In the genomic region with DNA sequence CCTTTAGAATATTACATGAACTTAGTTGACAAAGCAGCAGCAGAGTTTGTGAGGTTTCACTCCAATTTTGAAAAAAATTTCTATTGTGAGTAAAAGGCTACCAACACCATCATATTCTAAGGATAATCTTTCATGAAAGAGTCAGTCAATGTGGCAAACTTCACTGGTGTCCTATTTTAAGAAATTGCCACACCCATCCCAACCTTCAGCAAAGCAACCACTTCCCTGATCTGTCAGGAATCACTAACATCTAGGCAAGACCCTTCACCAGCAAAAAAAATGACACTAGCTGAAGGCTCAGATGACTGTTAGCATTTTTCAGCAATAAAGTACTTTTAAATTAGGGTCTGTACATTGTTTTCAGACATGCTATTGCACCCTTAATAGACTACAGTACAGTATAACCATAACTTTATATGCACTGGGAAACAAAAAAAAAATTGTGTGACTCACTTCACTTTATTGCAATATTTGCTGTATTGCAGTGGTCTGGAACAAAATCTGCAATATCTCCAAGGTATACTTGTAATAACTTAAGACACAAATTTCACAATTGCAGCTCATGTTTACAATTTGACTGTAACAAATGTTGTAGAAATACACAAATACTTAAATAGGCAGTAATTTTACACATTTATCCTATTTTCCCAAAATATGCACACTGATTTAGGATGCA, we compare ENCODE assay signal across 1 cellular context.
TF ChIP-seq lines count a peak whose summit lies in the region.

No MANE protein-coding gene starts in this region.

TF ChIP-seq in GM23338, 12 proteins besides CTCF, POLR2A, EP300 and RAD21 (continued from another document):
- TF ChIP-seq, protein P1, sequence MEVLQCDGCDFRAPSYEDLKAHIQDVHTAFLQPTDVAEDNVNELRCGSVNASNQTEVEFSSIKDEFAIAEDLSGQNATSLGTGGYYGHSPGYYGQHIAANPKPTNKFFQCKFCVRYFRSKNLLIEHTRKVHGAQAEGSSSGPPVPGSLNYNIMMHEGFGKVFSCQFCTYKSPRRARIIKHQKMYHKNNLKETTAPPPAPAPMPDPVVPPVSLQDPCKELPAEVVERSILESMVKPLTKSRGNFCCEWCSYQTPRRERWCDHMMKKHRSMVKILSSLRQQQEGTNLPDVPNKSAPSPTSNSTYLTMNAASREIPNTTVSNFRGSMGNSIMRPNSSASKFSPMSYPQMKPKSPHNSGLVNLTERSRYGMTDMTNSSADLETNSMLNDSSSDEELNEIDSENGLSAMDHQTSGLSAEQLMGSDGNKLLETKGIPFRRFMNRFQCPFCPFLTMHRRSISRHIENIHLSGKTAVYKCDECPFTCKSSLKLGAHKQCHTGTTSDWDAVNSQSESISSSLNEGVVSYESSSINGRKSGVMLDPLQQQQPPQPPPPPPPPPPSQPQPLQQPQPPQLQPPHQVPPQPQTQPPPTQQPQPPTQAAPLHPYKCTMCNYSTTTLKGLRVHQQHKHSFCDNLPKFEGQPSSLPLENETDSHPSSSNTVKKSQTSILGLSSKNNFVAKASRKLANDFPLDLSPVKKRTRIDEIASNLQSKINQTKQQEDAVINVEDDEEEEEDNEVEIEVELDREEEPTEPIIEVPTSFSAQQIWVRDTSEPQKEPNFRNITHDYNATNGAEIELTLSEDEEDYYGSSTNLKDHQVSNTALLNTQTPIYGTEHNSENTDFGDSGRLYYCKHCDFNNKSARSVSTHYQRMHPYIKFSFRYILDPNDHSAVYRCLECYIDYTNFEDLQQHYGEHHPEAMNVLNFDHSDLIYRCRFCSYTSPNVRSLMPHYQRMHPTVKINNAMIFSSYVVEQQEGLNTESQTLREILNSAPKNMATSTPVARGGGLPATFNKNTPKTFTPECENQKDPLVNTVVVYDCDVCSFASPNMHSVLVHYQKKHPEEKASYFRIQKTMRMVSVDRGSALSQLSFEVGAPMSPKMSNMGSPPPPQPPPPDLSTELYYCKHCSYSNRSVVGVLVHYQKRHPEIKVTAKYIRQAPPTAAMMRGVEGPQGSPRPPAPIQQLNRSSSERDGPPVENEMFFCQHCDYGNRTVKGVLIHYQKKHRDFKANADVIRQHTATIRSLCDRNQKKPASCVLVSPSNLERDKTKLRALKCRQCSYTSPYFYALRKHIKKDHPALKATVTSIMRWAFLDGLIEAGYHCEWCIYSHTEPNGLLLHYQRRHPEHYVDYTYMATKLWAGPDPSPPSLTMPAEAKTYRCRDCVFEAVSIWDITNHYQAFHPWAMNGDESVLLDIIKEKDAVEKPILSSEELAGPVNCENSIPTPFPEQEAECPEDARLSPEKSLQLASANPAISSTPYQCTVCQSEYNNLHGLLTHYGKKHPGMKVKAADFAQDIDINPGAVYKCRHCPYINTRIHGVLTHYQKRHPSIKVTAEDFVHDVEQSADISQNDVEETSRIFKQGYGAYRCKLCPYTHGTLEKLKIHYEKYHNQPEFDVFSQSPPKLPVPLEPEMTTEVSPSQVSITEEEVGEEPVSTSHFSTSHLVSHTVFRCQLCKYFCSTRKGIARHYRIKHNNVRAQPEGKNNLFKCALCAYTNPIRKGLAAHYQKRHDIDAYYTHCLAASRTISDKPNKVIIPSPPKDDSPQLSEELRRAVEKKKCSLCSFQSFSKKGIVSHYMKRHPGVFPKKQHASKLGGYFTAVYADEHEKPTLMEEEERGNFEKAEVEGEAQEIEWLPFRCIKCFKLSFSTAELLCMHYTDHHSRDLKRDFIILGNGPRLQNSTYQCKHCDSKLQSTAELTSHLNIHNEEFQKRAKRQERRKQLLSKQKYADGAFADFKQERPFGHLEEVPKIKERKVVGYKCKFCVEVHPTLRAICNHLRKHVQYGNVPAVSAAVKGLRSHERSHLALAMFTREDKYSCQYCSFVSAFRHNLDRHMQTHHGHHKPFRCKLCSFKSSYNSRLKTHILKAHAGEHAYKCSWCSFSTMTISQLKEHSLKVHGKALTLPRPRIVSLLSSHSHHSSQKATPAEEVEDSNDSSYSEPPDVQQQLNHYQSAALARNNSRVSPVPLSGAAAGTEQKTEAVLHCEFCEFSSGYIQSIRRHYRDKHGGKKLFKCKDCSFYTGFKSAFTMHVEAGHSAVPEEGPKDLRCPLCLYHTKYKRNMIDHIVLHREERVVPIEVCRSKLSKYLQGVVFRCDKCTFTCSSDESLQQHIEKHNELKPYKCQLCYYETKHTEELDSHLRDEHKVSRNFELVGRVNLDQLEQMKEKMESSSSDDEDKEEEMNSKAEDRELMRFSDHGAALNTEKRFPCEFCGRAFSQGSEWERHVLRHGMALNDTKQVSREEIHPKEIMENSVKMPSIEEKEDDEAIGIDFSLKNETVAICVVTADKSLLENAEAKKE (CRISPR knock-in tag; IDR thresholded peaks at IDR 0.05) = no peak
